Comparison of ENCODE assay signal across 7 cellular contexts in genomic region chr3:113626513-113627371, GRCh38.
DNase-seq lines count a peak whose midpoint lies in the region; ATAC-seq, FAIRE-seq and TF ChIP-seq lines count a peak whose summit lies in the region.

No MANE protein-coding gene starts in this region.

- H3K27me3 Mint-ChIP-seq in activated naive CD8-positive, alpha-beta T cell, result no peaks in the 10 kb centered on the region

- no peaks in the 10 kb centered on the region for H3K9me3 ChIP-seq in HAP-1
- H3K9me3 ChIP-seq in pancreas, result no peaks in the 10 kb centered on the region

- WGBS in pancreas, 2 donors, result 19 to 22% methylated on average over 10 of the region's 10 CpGs

- H3K27ac ChIP-seq in pancreas, result no peak overlapping the region

- intact Hi-C loops in head of caudate nucleus (cut with DNase I), result loop anchor here (10.0 kb wide), 1 partner anchor 132 kb away; no protein-coding TSS in a partner anchor
- intact Hi-C loops in pancreas (cut with DNase I), result loop anchor here in 2 of 3 donors (5.0 to 10.0 kb wide), 2 partner anchors 129 to 132 kb away; no protein-coding TSS in a partner anchor

- H3K27me3 ChIP-seq in HAP-1 (ENCODE audit: low read depth) (no peaks in the 10 kb centered on the region), pancreas (no peaks in the 10 kb centered on the region)

- H3K4me1 Mint-ChIP-seq in activated naive CD8-positive, alpha-beta T cell (ENCODE audit: low read depth), result no peaks in the 10 kb centered on the region

- DNase-seq in EH (ENCODE audit: low read depth) (peak; percentile 59), HAP-1 (ENCODE audit: low spot score in 2 of 2) (peak; percentile 70 to 77), NCI-H345 (lab: John Stamatoyannopoulos, UW) (peak; percentile 46), head of caudate nucleus (peak; percentile 19 to 74 (median 52)), pancreas (peak in 3 of 6 donors; percentile 32 to 49 (median 42))

- TF ChIP-seq CTCF in pancreas (IDR thresholded peaks at IDR 0.05), result peak; percentile 43 to 82 (median 76)

- H3K4me3 ChIP-seq in HAP-1 (no peak overlapping the region), pancreas (peak overlapping the region in 1 of 4 donors; percentile 1)

- ATAC-seq in pancreas (peak; percentile 82 to 97 (median 96)), HG02588 (IDR thresholded peaks at IDR 0.05; ENCODE audit: unreplicated experiment) (no peak)

- in situ Hi-C loops in HAP-1 (cut with MboI; ENCODE audit: low sequenced_read_pairs), result no loop called here

- H3K36me3 Mint-ChIP-seq in activated naive CD8-positive, alpha-beta T cell, result peaks cover 6% of the 10 kb centered on the region

- no peak overlapping the region for H3K4me3 Mint-ChIP-seq in activated naive CD8-positive, alpha-beta T cell

- H3K9me3 Mint-ChIP-seq in activated naive CD8-positive, alpha-beta T cell (ENCODE audit: low read depth), result no peaks in the 10 kb centered on the region

- H3K36me3 ChIP-seq in HAP-1 (replicated peaks), result no peaks in the 10 kb centered on the region
- H3K36me3 ChIP-seq in pancreas, result no peaks in the 10 kb centered on the region

- FAIRE-seq in pancreas (lab: Jason Lieb, UNC), result no peak

- peak overlapping the region; percentile 29 for H3K27ac Mint-ChIP-seq in activated naive CD8-positive, alpha-beta T cell

- H3K4me1 ChIP-seq in HAP-1 (peaks cover 3% of the 10 kb centered on the region), pancreas (no peaks in the 10 kb centered on the region)
